Comparison of ENCODE assay signal across 15 cellular contexts in the genomic region with DNA sequence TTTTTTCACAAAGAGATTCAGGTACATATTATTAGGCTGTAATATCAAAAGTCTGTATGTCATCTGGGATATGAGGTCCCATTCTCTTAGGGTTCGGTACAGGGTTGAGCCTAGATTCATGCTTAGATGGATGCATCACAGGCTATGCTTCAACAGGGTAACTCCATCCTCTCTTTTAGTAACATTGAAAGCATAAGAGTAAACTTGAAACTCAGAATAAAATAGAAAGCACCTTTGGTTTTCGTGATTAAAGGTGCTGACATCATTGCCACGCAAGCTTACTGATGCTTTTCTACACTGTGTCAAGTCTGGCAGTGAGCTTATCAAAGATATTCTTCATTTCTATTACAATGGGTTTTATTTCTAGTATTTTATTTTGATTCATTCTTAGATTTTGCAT.
"Had no signal": no experiment of that assay in that cellular context is flagged by ENCODE, and none has a peak within 500 bp of the region (broad histone marks: within the 10 kb centered on the region; RNA-seq: fewer than 3 reads in every experiment).

No MANE protein-coding gene starts in this region.

- H3K9ac ChIP-seq: parathyroid adenoma had no signal

- H3K4me3 ChIP-seq: gastroesophageal sphincter, left ventricle myocardium inferior, tibial nerve, uterus had no signal

- H3K27ac ChIP-seq: gastroesophageal sphincter, left ventricle myocardium inferior, parathyroid adenoma, tibial nerve, uterus had no signal

- H3K79me2 ChIP-seq: parathyroid adenoma had no signal

- H2AFZ ChIP-seq: parathyroid adenoma had no signal

- H3K4me3 Mint-ChIP-seq: activated naive CD8-positive, alpha-beta T cell; activated T-cell treated with anti-CD3 and anti-CD28 coated beads, Interleukin-2, amount 50 U/mL, for 4 hours; naive thymus-derived CD8-positive, alpha-beta T cell; stimulated activated memory B cell treated with anti-CD40 and anti-IgM and Interleukin-4, amounts not matched to agents 10 μg/mL and 1 μg/mL and 100 μg/mL, for 72 hours had no signal

- H3K36me3 ChIP-seq: gastroesophageal sphincter, left ventricle myocardium inferior, tibial nerve, uterus had no signal

- H3K9me3 ChIP-seq: gastroesophageal sphincter, left ventricle myocardium inferior, tibial nerve, uterus had no signal

- FAIRE-seq: colon had no signal

- H3K36me3 Mint-ChIP-seq: activated naive CD8-positive, alpha-beta T cell; naive thymus-derived CD8-positive, alpha-beta T cell; stimulated activated memory B cell treated with anti-CD40 and anti-IgM and Interleukin-4, amounts not matched to agents 10 μg/mL and 1 μg/mL and 100 μg/mL, for 72 hours had no signal

- H3K9me3 Mint-ChIP-seq: activated T-cell treated with anti-CD3 and anti-CD28 coated beads, Interleukin-2, amount 50 U/mL, for 4 hours; naive thymus-derived CD8-positive, alpha-beta T cell had no signal

- ATAC-seq: gastroesophageal sphincter; naive thymus-derived CD8-positive, alpha-beta T cell; stimulated activated memory B cell treated with anti-CD40 and anti-IgM and Interleukin-4, amounts not matched to agents 10 μg/mL and 1 μg/mL and 100 μg/mL, for 72 hours had no signal

- H3K4me1 ChIP-seq: gastroesophageal sphincter, left ventricle myocardium inferior, parathyroid adenoma, tibial nerve, uterus had no signal

- H3K4me1 Mint-ChIP-seq: naive thymus-derived CD8-positive, alpha-beta T cell; stimulated activated memory B cell treated with anti-CD40 and anti-IgM and Interleukin-4, amounts not matched to agents 10 μg/mL and 1 μg/mL and 100 μg/mL, for 72 hours had no signal

- H3K27ac Mint-ChIP-seq: activated naive CD8-positive, alpha-beta T cell; naive thymus-derived CD8-positive, alpha-beta T cell; stimulated activated memory B cell treated with anti-CD40 and anti-IgM and Interleukin-4, amounts not matched to agents 10 μg/mL and 1 μg/mL and 100 μg/mL, for 72 hours had no signal

- H3K27me3 Mint-ChIP-seq: stimulated activated memory B cell treated with anti-CD40 and anti-IgM and Interleukin-4, amounts not matched to agents 10 μg/mL and 1 μg/mL and 100 μg/mL, for 72 hours had no signal

- H3K27me3 ChIP-seq: gastroesophageal sphincter, tibial nerve, uterus had no signal

- DNase-seq: activated gamma-delta T cell; activated T-cell treated with anti-CD3 and anti-CD28 coated beads, Interleukin-2, amount 50 U/mL, for 4 hours; amniotic stem cell; kidney; left ventricle myocardium inferior; mesenchymal stem cell; naive thymus-derived CD8-positive, alpha-beta T cell; T-helper 9 cell; uterus had no signal
